Comparison of ENCODE assay signal across 17 cellular contexts in the genomic region with DNA sequence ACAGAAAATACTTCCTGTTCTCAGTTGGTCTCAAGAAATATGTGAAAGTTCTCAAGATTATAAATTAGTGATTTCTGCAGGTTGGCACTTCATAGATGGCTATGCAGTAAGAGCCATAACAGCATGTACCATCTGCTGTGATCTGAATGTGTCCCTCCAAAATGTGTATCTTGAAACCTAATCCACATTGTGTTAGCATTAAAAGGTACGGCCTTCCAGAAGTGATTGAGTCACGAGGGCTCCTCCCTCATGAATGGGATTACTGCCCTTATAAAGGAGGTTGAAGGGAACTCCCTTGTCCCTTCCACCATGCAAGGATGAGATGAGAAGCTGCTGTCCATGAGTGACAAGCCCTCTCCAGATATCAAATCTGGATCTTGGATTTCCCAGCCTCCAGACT. TPM values are rescaled to one million over a fixed set of nuclear protein-coding genes. Genes with fewer than 3 reads are reported as not detected.
"Had no signal": no experiment of that assay in that cellular context is flagged by ENCODE, and none has a peak within 500 bp of the region (broad histone marks: within the 10 kb centered on the region; RNA-seq: fewer than 3 reads in every experiment).

No MANE protein-coding gene starts in this region.

- ATAC-seq: activated CD8-positive, alpha-beta memory T cell treated with anti-CD3 and anti-CD28 coated beads, Interleukin-2, amount 10 ng/mL, durations not matched to agents 7 days and 5 days; activated naive CD4-positive, alpha-beta T cell treated with anti-CD3 and anti-CD28 coated beads, Interleukin-2, amount 50 U/mL, for 72 hours; body of pancreas; gastrocnemius medialis; left ventricle myocardium superior; psoas muscle had no signal

- H3K9me3 ChIP-seq: body of pancreas, gastrocnemius medialis, psoas muscle, sigmoid colon had no signal

- DNase-seq: activated CD4-positive, alpha-beta T cell treated with anti-CD3 and anti-CD28 coated beads, Interleukin-2, amount 50 U/mL, for 48 hours; activated CD4-positive, CD25-positive, alpha-beta regulatory T cell treated with anti-CD3 and anti-CD28 coated beads, Interleukin-2, amount 50 U/mL, for 72 hours; activated CD8-positive, alpha-beta memory T cell treated with anti-CD3 and anti-CD28 coated beads, Interleukin-2, amount 10 ng/mL, durations not matched to agents 7 days and 5 days; activated effector memory CD4-positive, alpha-beta T cell treated with anti-CD3 and anti-CD28 coated beads, Interleukin-2, amount 50 U/mL, for 16 hours; activated T-cell treated with anti-CD3 and anti-CD28 coated beads, Interleukin-2, amount 50 U/mL, for 24 hours; amniotic stem cell; body of pancreas; central memory CD4-positive, alpha-beta T cell; effector CD8-positive, alpha-beta T cell; gastrocnemius medialis; left ventricle myocardium superior; psoas muscle; sigmoid colon; stimulated activated CD4-positive, alpha-beta T cell treated with anti-CD3 and anti-CD28 coated beads, Interleukin-12 subunit alpha, Interleukin-12 subunit beta, amount 100 ng/mL, for 4 hours; stimulated activated naive CD4-positive, alpha-beta T cell had no signal

- H3K4me3 ChIP-seq: body of pancreas, coronary artery, gastrocnemius medialis, psoas muscle, sigmoid colon had no signal

- H3K36me3 ChIP-seq: gastrocnemius medialis, sigmoid colon had no signal

- H3K4me1 ChIP-seq: gastrocnemius medialis, psoas muscle, sigmoid colon had no signal

- H3K27me3 ChIP-seq: body of pancreas, gastrocnemius medialis, sigmoid colon had no signal

- H3K27ac ChIP-seq: body of pancreas, coronary artery, gastrocnemius medialis, psoas muscle, sigmoid colon had no signal

RNA-seq across cellular contexts. Expression of a gene that starts 45.0 kb away (rescaled TPM):
- total RNA-seq: body of pancreas had no signal
